Comparison of ENCODE assay signal across 13 cellular contexts in genomic region chr1:229717774-229718173, GRCh38.
DNase-seq lines count a peak whose midpoint lies in the region; ATAC-seq and TF ChIP-seq lines count a peak whose summit lies in the region.
"Had no signal": no experiment of that assay in that cellular context is flagged by ENCODE, and none has a peak within 500 bp of the region (broad histone marks: within the 10 kb centered on the region; RNA-seq: fewer than 3 reads in every experiment).

No MANE protein-coding gene starts in this region.

- no peak for TF ChIP-seq RAD21 in IMR-90 (IDR thresholded peaks at IDR 0.05; ENCODE audit: low read length)

- H2AK5ac ChIP-seq in IMR-90 (ENCODE audit: low read depth, low read length): no peak overlapping the region

- CTCF ChIA-PET in IMR-90 (lab: Yijun Ruan, JAX): interaction anchor here (0.6 kb wide), 1 partner anchor 9 kb away, joined by 3 read pairs; no protein-coding TSS in a partner anchor
- CTCF ChIA-PET in CD4-positive, alpha-beta memory T cell (lab: Charles Lee; ENCODE audit: partially characterized antibody): interaction anchor here (1.4 kb wide), 1 partner anchor 450 kb away, joined by 4 read pairs; no protein-coding TSS in a partner anchor
- CTCF ChIA-PET in activated CD4-positive, alpha-beta T cell treated with anti-CD3 and anti-CD28 coated beads, Interleukin-2, amount 10 ng/mL, durations not matched to agents 7 days and 5 days (lab: Charles Lee): interaction anchor here (1.5 kb wide), 1 partner anchor 26 kb away, joined by 3 read pairs; no protein-coding TSS in a partner anchor

- no peak overlapping the region for H2BK5ac ChIP-seq in IMR-90 (ENCODE audit: low read depth, low read length, poor library complexity, severe bottlenecking)

- H3K27me3 ChIP-seq in IMR-90 (ENCODE audit: control insufficient read depth, insufficient read depth, low read length) (no peaks in the 10 kb centered on the region), smooth muscle cell (ENCODE audit: low read depth) (no peaks in the 10 kb centered on the region)
- H3K27me3 ChIP-seq in CD4-positive, alpha-beta memory T cell (ENCODE audit: insufficient read depth, low read length): no peaks in the 10 kb centered on the region

- no peaks in the 10 kb centered on the region for H3K79me1 ChIP-seq in IMR-90 (ENCODE audit: low read depth in 1 of 2, low read length in 2 of 2)

- H3K27ac ChIP-seq in IMR-90 (ENCODE audit: insufficient read depth, low read length) (no peak overlapping the region), smooth muscle cell (ENCODE audit: low read depth) (no peak overlapping the region)
- H3K27ac ChIP-seq in CD4-positive, alpha-beta memory T cell (ENCODE audit: low read depth, low read length): no peak overlapping the region
- H3K27ac ChIP-seq: prostate gland had no signal

- WGBS in IMR-90 (ENCODE audit: extremely low coverage in 2 of 2, insufficient read length in 1 of 2), 2 experiments: no CpG with 5 or more reads among the region's 3 CpGs
- WGBS in smooth muscle cell (ENCODE audit: low lambda C conversion rate): 92% methylated on average over 3 of the region's 3 CpGs

- ATAC-seq in IMR-90 (ENCODE audit: low read depth) (no peak), mucosa of descending colon (peak; percentile 92), HG02678 (IDR thresholded peaks at IDR 0.05; ENCODE audit: unreplicated experiment) (no peak)

- no peak overlapping the region for H3K14ac ChIP-seq in IMR-90 (replicated peaks; ENCODE audit: low read depth, low read length)

- H3K27ac Mint-ChIP-seq in CD4-positive, alpha-beta memory T cell: no peak overlapping the region
- H3K27ac Mint-ChIP-seq in activated CD4-positive, alpha-beta T cell treated with anti-CD3 and anti-CD28 coated beads, Interleukin-2, amount 10 ng/mL, durations not matched to agents 7 days and 5 days: no peak overlapping the region

- no peak overlapping the region for H3K4ac ChIP-seq in IMR-90 (ENCODE audit: low read depth, low read length)

- no peak overlapping the region for H3K9ac ChIP-seq in IMR-90 (ENCODE audit: low read depth, low read length)
- H3K9ac ChIP-seq in smooth muscle cell (ENCODE audit: low read depth): no peak overlapping the region

- H3K4me3 ChIP-seq in IMR-90 (ENCODE audit: insufficient read depth, low read depth, low read length) (no peak overlapping the region), mucosa of descending colon (no peak overlapping the region), smooth muscle cell (no peak overlapping the region)
- H3K4me3 ChIP-seq in CD4-positive, alpha-beta memory T cell (ENCODE audit: low read length in 2 of 2): no peak overlapping the region
- H3K4me3 ChIP-seq: prostate gland had no signal

- peaks cover 0 to 4% (median 2%) of the 10 kb centered on the region in 8 donors for H3K9me3 Mint-ChIP-seq in CD4-positive, alpha-beta memory T cell
- H3K9me3 Mint-ChIP-seq in activated CD4-positive, alpha-beta T cell treated with anti-CD3 and anti-CD28 coated beads, Interleukin-2, amount 10 ng/mL, durations not matched to agents 7 days and 5 days: peaks cover 2% of the 10 kb centered on the region

- dilution Hi-C loops in IMR-90 (cut with HindIII; ENCODE audit: low sequenced_read_pairs, unreplicated experiment): no loop called here

- H3K4me1 ChIP-seq in IMR-90 (ENCODE audit: control insufficient read depth, insufficient read depth, low read length) (no peaks in the 10 kb centered on the region), mucosa of descending colon (ENCODE audit: low read depth) (no peaks in the 10 kb centered on the region), smooth muscle cell (ENCODE audit: low read depth) (no peaks in the 10 kb centered on the region)
- no peaks in the 10 kb centered on the region for H3K4me1 ChIP-seq in CD4-positive, alpha-beta memory T cell (ENCODE audit: insufficient read depth, low read length)
- H3K4me1 ChIP-seq: prostate gland had no signal

- no peaks in the 10 kb centered on the region for H3K4me1 Mint-ChIP-seq in CD4-positive, alpha-beta memory T cell
- H3K4me1 Mint-ChIP-seq in activated CD4-positive, alpha-beta T cell treated with anti-CD3 and anti-CD28 coated beads, Interleukin-2, amount 10 ng/mL, durations not matched to agents 7 days and 5 days: no peaks in the 10 kb centered on the region

- H3K23ac ChIP-seq in IMR-90 (ENCODE audit: low read depth, low read length): no peak overlapping the region

- TF ChIP-seq POLR2A in IMR-90 (IDR thresholded peaks at IDR 0.05; ENCODE audit: low read depth, low read length): no peak

- no peak overlapping the region for H2AK9ac ChIP-seq in IMR-90 (replicated peaks; ENCODE audit: low read depth, low read length, poor library complexity)

- H3K4me3 Mint-ChIP-seq in CD4-positive, alpha-beta memory T cell: no peak overlapping the region
- H3K4me3 Mint-ChIP-seq in activated CD4-positive, alpha-beta T cell treated with anti-CD3 and anti-CD28 coated beads, Interleukin-2, amount 10 ng/mL, durations not matched to agents 7 days and 5 days: no peak overlapping the region

- DNase-seq in DMS 273 (lab: John Stamatoyannopoulos, UW; ENCODE audit: unreplicated experiment) (peak; percentile 87), IMR-90 (no peak), SK-MEL-5 (ENCODE audit: low read depth, low spot score) (peak; percentile 34), mucosa of descending colon (peak in 1 of 3 donors; percentile 27), smooth muscle cell (lab: John Stamatoyannopoulos, UW; ENCODE audit: unreplicated experiment) (no peak)
- no peak for DNase-seq in CD4-positive, alpha-beta memory T cell
- no peak for DNase-seq in activated CD4-positive, alpha-beta T cell treated with anti-CD3 and anti-CD28 coated beads, Interleukin-2, amount 10 ng/mL, durations not matched to agents 7 days and 5 days
- DNase-seq: activated CD8-positive, alpha-beta memory T cell treated with anti-CD3 and anti-CD28 coated beads for 24 hours; activated gamma-delta T cell; NCI-H446 treated with DMSO at 0.1 percent for 48 hours; stimulated activated CD4-positive, alpha-beta T cell treated with anti-CD3 and anti-CD28 coated beads, Interleukin-2, amount 100 ng/mL, for 24 hours had no signal

- no peak overlapping the region for H2BK15ac ChIP-seq in IMR-90 (ENCODE audit: low read depth, low read length)

- H3K4me2 ChIP-seq in IMR-90 (ENCODE audit: low read depth, low read length) (no peak overlapping the region), smooth muscle cell (no peak overlapping the region)

- no peak for TF ChIP-seq CTCF in IMR-90 (conservative IDR thresholded peaks at IDR 0.05; ENCODE audit: low read depth, low read length)
- no peak for TF ChIP-seq CTCF in mucosa of descending colon (IDR thresholded peaks at IDR 0.05)
- no peak for TF ChIP-seq CTCF in smooth muscle cell (IDR thresholded peaks at IDR 0.05; ENCODE audit: borderline replicate concordance, insufficient read depth, poor library complexity, severe bottlenecking)

- no peak overlapping the region for H3K18ac ChIP-seq in IMR-90 (ENCODE audit: low read depth, low read length)

- no peaks in the 10 kb centered on the region for H3F3A ChIP-seq in smooth muscle cell (ENCODE audit: low read depth)

- H4K20me1 ChIP-seq in IMR-90 (ENCODE audit: insufficient read depth, low read length): no peaks in the 10 kb centered on the region
- H4K20me1 ChIP-seq in smooth muscle cell (ENCODE audit: low read depth): no peaks in the 10 kb centered on the region

- in situ Hi-C loops in IMR-90 (cut with MboI; ENCODE audit: low sequenced_read_pairs) (no loop called here), SK-MEL-5 (cut with HindIII; ENCODE audit: low pct_unique_long_range_greater_than_20kb, low sequenced_read_pairs) (no loop called here)

- intact Hi-C loops in IMR-90 (cut with micrococcal nuclease) (no loop called here), mucosa of descending colon (cut with DNase I, micrococcal nuclease) (no loop called here)
- intact Hi-C loops in CD4-positive, alpha-beta memory T cell (cut with micrococcal nuclease): no loop called here

- H3K9me3 ChIP-seq in IMR-90 (ENCODE audit: control insufficient read depth, insufficient read depth, low read length): no peaks in the 10 kb centered on the region
- H3K9me3 ChIP-seq in mucosa of descending colon: peaks cover 8% of the 10 kb centered on the region
- H3K9me3 ChIP-seq in CD4-positive, alpha-beta memory T cell (ENCODE audit: control insufficient read depth in 1 of 2, low read length in 2 of 2): no peaks in the 10 kb centered on the region
- no peaks in the 10 kb centered on the region for H3K9me3 ChIP-seq in smooth muscle cell (replicated peaks; ENCODE audit: low read depth)
- H3K9me3 ChIP-seq: prostate gland had no signal

- no peak overlapping the region for H2BK20ac ChIP-seq in IMR-90 (ENCODE audit: low read depth, low read length)

- peaks cover 2 to 4% of the 10 kb centered on the region in 2 donors for H3K27me3 Mint-ChIP-seq in CD4-positive, alpha-beta memory T cell
- H3K27me3 Mint-ChIP-seq in activated CD4-positive, alpha-beta T cell treated with anti-CD3 and anti-CD28 coated beads, Interleukin-2, amount 10 ng/mL, durations not matched to agents 7 days and 5 days: peaks cover 15% of the 10 kb centered on the region

- H4K91ac ChIP-seq in IMR-90 (ENCODE audit: insufficient read depth, low read depth, low read length): no peak overlapping the region

- no peaks in the 10 kb centered on the region for H3K79me2 ChIP-seq in smooth muscle cell (ENCODE audit: low read depth)

- no peaks in the 10 kb centered on the region for H3K36me3 Mint-ChIP-seq in CD4-positive, alpha-beta memory T cell
- H3K36me3 Mint-ChIP-seq in activated CD4-positive, alpha-beta T cell treated with anti-CD3 and anti-CD28 coated beads, Interleukin-2, amount 10 ng/mL, durations not matched to agents 7 days and 5 days (ENCODE audit: low read depth): no peaks in the 10 kb centered on the region

- H3K36me3 ChIP-seq in IMR-90 (ENCODE audit: control insufficient read depth, insufficient read depth, low read length): no peaks in the 10 kb centered on the region
- no peaks in the 10 kb centered on the region for H3K36me3 ChIP-seq in mucosa of descending colon (ENCODE audit: low read depth)
- H3K36me3 ChIP-seq in CD4-positive, alpha-beta memory T cell (ENCODE audit: insufficient read depth, low read length): no peaks in the 10 kb centered on the region
- no peaks in the 10 kb centered on the region for H3K36me3 ChIP-seq in smooth muscle cell (ENCODE audit: low read depth)
- H3K36me3 ChIP-seq: prostate gland had no signal

- POLR2A ChIA-PET in IMR-90 (lab: Charles Lee; ENCODE audit: unreplicated experiment): interaction anchor here (0.6 kb wide), 2 partner anchors 120 to 1027 kb away, joined by 3 to 4 read pairs; no protein-coding TSS in a partner anchor
- POLR2A ChIA-PET in CD4-positive, alpha-beta memory T cell (lab: Charles Lee; ENCODE audit: partially characterized antibody): no interaction called here
- POLR2A ChIA-PET in activated CD4-positive, alpha-beta T cell treated with anti-CD3 and anti-CD28 coated beads, Interleukin-2, amount 10 ng/mL, durations not matched to agents 7 days and 5 days (lab: Charles Lee): no interaction called here

- BruUV-seq in IMR-90 (replicated peaks; lab: Mats Ljungman, UMichigan): no TSS peak

- no peaks in the 10 kb centered on the region for H3K9me1 ChIP-seq in IMR-90 (ENCODE audit: insufficient read depth, low read length)

- H2AFZ ChIP-seq in IMR-90 (replicated peaks; ENCODE audit: low read length, poor library complexity): peak overlapping the region; percentile 63
- no peak overlapping the region for H2AFZ ChIP-seq in smooth muscle cell (ENCODE audit: low read depth)

- H4K8ac ChIP-seq in IMR-90 (ENCODE audit: low read depth in 2 of 2, low read length in 2 of 2): no peak overlapping the region

- no peak overlapping the region for H3K56ac ChIP-seq in IMR-90 (ENCODE audit: extremely low read depth, insufficient read depth, low read length)

- H4K5ac ChIP-seq in IMR-90 (ENCODE audit: low read depth, low read length): no peak overlapping the region

- H2BK120ac ChIP-seq in IMR-90 (ENCODE audit: low read depth, low read length): no peak overlapping the region

Comparison
In these comparisons a context has a peak if more than half of its experiments do, and no peak if none do; other contexts are left out.
1. DNase-seq: peak in DMS 273 (single experiment) and SK-MEL-5 (single experiment); none in IMR-90 (single experiment), CD4-positive, alpha-beta memory T cell (0 of 5), smooth muscle cell (single experiment) and activated CD4-positive, alpha-beta T cell treated with anti-CD3 and anti-CD28 coated beads, Interleukin-2, amount 10 ng/mL, durations not matched to agents 7 days and 5 days (single experiment).